In genomic region chr5:79641414-79641813, GRCh38 we compare ENCODE assay signal across 19 cellular contexts.
"Had no signal": no experiment of that assay in that cellular context is flagged by ENCODE, and none has a peak within 500 bp of the region (broad histone marks: within the 10 kb centered on the region; RNA-seq: fewer than 3 reads in every experiment).

No MANE protein-coding gene starts in this region.

- H3K27ac ChIP-seq: KMS-11, WERI-Rb-1 had no signal

- H3K9ac ChIP-seq: KMS-11 had no signal

- ATAC-seq: activated CD4-positive, alpha-beta T cell treated with anti-CD3 and anti-CD28 coated beads for 36 hours; activated T-cell treated with anti-CD3 and anti-CD28 coated beads, Interleukin-2, amount 50 U/mL, for 72 hours had no signal

- DNase-seq: activated CD4-positive, alpha-beta memory T cell treated with anti-CD3 and anti-CD28 coated beads, Interleukin-2, amount 10 ng/mL, durations not matched to agents 7 days and 5 days; activated CD4-positive, alpha-beta T cell treated with anti-CD3 and anti-CD28 coated beads for 36 hours; activated CD4-positive, alpha-beta T cell treated with anti-CD3 and anti-CD28 coated beads, Interleukin-2, amount 50 U/mL, for 1 hour; activated naive CD4-positive, alpha-beta T cell; activated T-cell treated with anti-CD3 and anti-CD28 coated beads, Interleukin-2, amount 50 U/mL, for 72 hours; amniotic stem cell; NCI-H1092; NCI-H1417; NCI-H1930; NCI-H2171; NCI-H2227 treated with DMSO at 0.1 percent for 48 hours; NCI-H446 treated with DMSO at 0.1 percent for 48 hours; NCI-H526; NCI-H774; SIG-M5; T-helper 1 cell; WERI-Rb-1 had no signal

- FAIRE-seq: astrocyte had no signal

- H3K4me2 ChIP-seq: KMS-11 had no signal
